ENCODE assay signal across 8 cellular contexts in the genomic region with DNA sequence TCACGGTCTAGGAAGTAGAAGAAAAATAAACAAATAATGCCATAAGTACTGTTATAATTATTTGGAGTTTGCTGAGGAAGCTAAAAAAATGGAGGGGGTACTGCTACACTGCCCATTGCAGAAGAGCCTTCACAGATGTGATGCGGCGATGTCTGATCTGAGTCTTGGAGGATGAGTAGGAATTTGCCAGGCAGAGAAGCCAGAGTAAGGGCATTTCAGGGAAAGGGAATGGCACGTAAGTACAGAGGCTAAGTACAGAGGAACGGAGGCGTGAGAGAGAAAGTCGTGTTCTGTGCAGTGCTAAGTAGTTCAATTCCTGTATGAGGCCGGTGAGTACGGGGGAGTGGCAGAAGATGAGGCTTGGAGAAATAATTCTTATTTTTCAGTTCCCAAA. TPM values are rescaled to one million over a fixed set of nuclear protein-coding genes. Genes with fewer than 3 reads are reported as not detected.
DNase-seq lines count a peak whose midpoint lies in the region; ATAC-seq and TF ChIP-seq lines count a peak whose summit lies in the region.

No MANE protein-coding gene starts in this region.

- no peak for TF ChIP-seq CTCF in H9 (conservative IDR thresholded peaks at IDR 0.05)
- no peak for TF ChIP-seq CTCF in VCaP (conservative IDR thresholded peaks at IDR 0.05)

- DNase-seq in H9 (peak; percentile 26), globus pallidus (ENCODE audit: low spot score) (peak; percentile 41), retina (peak; percentile 9), NCI-H2196 treated with DMSO at 0.1 percent for 48 hours (lab: John Stamatoyannopoulos, UW; ENCODE audit: unreplicated experiment) (no peak), H4 (ENCODE audit: low spot score) (no peak)

- peak overlapping the region; percentile 74 for H3K9ac ChIP-seq in BLaER1
- H3K9ac ChIP-seq in H9 (ENCODE audit: extremely low read depth, insufficient read length, low read length), result no peak overlapping the region

- no peak overlapping the region for H3T11ph ChIP-seq in H9 (ENCODE audit: low read length)

- H3K27me3 ChIP-seq in BLaER1, result no peaks in the 10 kb centered on the region
- H3K27me3 ChIP-seq in H9 (ENCODE audit: insufficient read depth, low read length), result no peaks in the 10 kb centered on the region

- no peak for ATAC-seq in GM19324 (IDR thresholded peaks at IDR 0.05; ENCODE audit: low FRiP score, unreplicated experiment)

- H2AFZ ChIP-seq in H9 (ENCODE audit: low read length), result no peak overlapping the region

- no CpG with 5 or more reads among the region's 9 CpGs for WGBS in H9 (ENCODE audit: extremely low coverage, insufficient read length, low lambda C conversion rate)

- H2BK20ac ChIP-seq in H9 (ENCODE audit: low read depth, low read length, poor library complexity, severe bottlenecking), result no peak overlapping the region

- no peak overlapping the region; the same call in 1 of the 2 replicates for H3K27ac ChIP-seq in BLaER1
- H3K27ac ChIP-seq in H9 (ENCODE audit: insufficient read length, low read depth, low read length), result no peak overlapping the region
- H3K27ac ChIP-seq in VCaP, result peak overlapping the region; percentile 88

- H3K14ac ChIP-seq in H9 (ENCODE audit: insufficient read depth, low read length), result no peak overlapping the region

- H2BK15ac ChIP-seq in H9 (ENCODE audit: low read depth, low read length), result no peak overlapping the region

- H2BK12ac ChIP-seq in H9 (ENCODE audit: insufficient read length, low read depth, low read length), result no peak overlapping the region

- peaks cover 14 to 20% of the 10 kb centered on the region in 2 experiments for H3K4me1 Mint-ChIP-seq in H9

- no peaks in the 10 kb centered on the region for H3K36me3 Mint-ChIP-seq in H9 (ENCODE audit: insufficient read depth in 1 of 3, low read depth in 3 of 3)

- no peak overlapping the region for H2BK5ac ChIP-seq in H9 (ENCODE audit: insufficient read length, low read length)

- H3K36me3 ChIP-seq in BLaER1, result no peaks in the 10 kb centered on the region

- H3K9me3 ChIP-seq in BLaER1 (no peaks in the 10 kb centered on the region), H9 (ENCODE audit: control insufficient read depth, low read depth, low read length) (no peaks in the 10 kb centered on the region)

- H3K23me2 ChIP-seq in H9 (ENCODE audit: insufficient read length, low read depth, low read length, poor library complexity, severe bottlenecking), result peaks cover 9% of the 10 kb centered on the region

- peak overlapping the region; percentile 98 for H3K4me3 ChIP-seq in BLaER1

- peaks cover 13% of the 10 kb centered on the region; the same call in 1 of the 2 replicates for H3K79me2 ChIP-seq in H9 (ENCODE audit: insufficient read depth, low read length)

- H3K4me2 ChIP-seq in BLaER1 (peak overlapping the region; percentile 88), H9 (ENCODE audit: insufficient read depth, insufficient read length, low read length) (peak overlapping the region; percentile 50)

- H2BK120ac ChIP-seq in H9 (ENCODE audit: low read depth, low read length, poor library complexity, severe bottlenecking), result no peak overlapping the region

- H3K23ac ChIP-seq in H9 (ENCODE audit: insufficient read length, low read depth, low read length), result no peak overlapping the region

- H4K20me1 ChIP-seq in BLaER1, result peaks cover 42% of the 10 kb centered on the region
- no peaks in the 10 kb centered on the region for H4K20me1 ChIP-seq in H9 (ENCODE audit: control insufficient read depth, insufficient read depth, insufficient read length)

- H3K18ac ChIP-seq in H9 (ENCODE audit: insufficient read length, low read depth, low read length), result no peak overlapping the region

- H4K8ac ChIP-seq in H9 (replicated peaks; ENCODE audit: insufficient read length, low read depth, low read length), result no peak overlapping the region

- no peak overlapping the region for H2AK5ac ChIP-seq in H9 (ENCODE audit: insufficient read length, low read length)

- H3K4me1 ChIP-seq in BLaER1 (peaks cover 53% of the 10 kb centered on the region), H9 (ENCODE audit: insufficient read depth, low read length) (no peaks in the 10 kb centered on the region)

- no peaks in the 10 kb centered on the region for H3K79me1 ChIP-seq in H9 (ENCODE audit: insufficient read depth, low read depth, low read length, poor library complexity, severe bottlenecking)

- no peak overlapping the region for H4K5ac ChIP-seq in H9 (ENCODE audit: insufficient read length, low read depth, low read length)

- H3K56ac ChIP-seq in H9 (ENCODE audit: insufficient read length, low read depth, low read length), result no peak overlapping the region

- peaks cover 5% of the 10 kb centered on the region for H3K27me3 Mint-ChIP-seq in H9 (ENCODE audit: low read depth)

- no peaks in the 10 kb centered on the region for H3K9me3 Mint-ChIP-seq in H9

- peak overlapping the region; percentile 78 to 88 for H3K4me3 Mint-ChIP-seq in H9

- no peak overlapping the region for H4K91ac ChIP-seq in H9 (ENCODE audit: insufficient read length, low read depth, low read length)

- H3K27ac Mint-ChIP-seq in H9, result peak overlapping the region in 1 of 3 experiments; percentile 3; a peak in 1 of 7 replicates

- H3K4ac ChIP-seq in H9 (ENCODE audit: low read depth, low read length), result no peak overlapping the region

RNA-seq across cellular contexts. Expression of a gene that starts 0.7 kb away (rescaled TPM):
- total RNA-seq in H9 (2021), result 87.7 and 91.7 TPM in 2 replicates
- total RNA-seq in H4 (2014; rRNA removed; shearing (Covaris generic)), result 83.8 and 107 TPM in 2 replicates

RNA-seq across cellular contexts. Expression of a gene that starts 50.2 kb away (rescaled TPM):
- total RNA-seq in H9 (2021), result 61.4 and 67.9 TPM in 2 replicates
- 24.3 and 33.6 TPM in 2 replicates for total RNA-seq in H4 (2014; rRNA removed; shearing (Covaris generic))

Comparison
In these comparisons a context has a peak if more than half of its experiments do, and no peak if none do; other contexts are left out.
1. DNase-seq: peak in H9 (single experiment), globus pallidus (single experiment) and retina (single experiment); none in NCI-H2196 treated with DMSO at 0.1 percent for 48 hours (single experiment) and H4 (single experiment).